ENCODE assay signal across 24 cellular contexts in genomic region chr7:24713850-24714675, GRCh38. TPM values are rescaled to one million over a fixed set of nuclear protein-coding genes. Genes with fewer than 3 reads are reported as not detected.
A peak's percentile ranks its signal among the peaks of the same experiment; 100 is the strongest.
DNase-seq lines count a peak whose midpoint lies in the region; ATAC-seq and TF ChIP-seq lines count a peak whose summit lies in the region.
"Had no signal": no experiment of that assay in that cellular context is flagged by ENCODE, and none has a peak within 500 bp of the region (broad histone marks: within the 10 kb centered on the region; RNA-seq: fewer than 3 reads in every experiment).

No MANE protein-coding gene starts in this region.

- no peak overlapping the region for H3K4me3 Mint-ChIP-seq in activated CD4-positive, alpha-beta memory T cell treated with anti-CD3 and anti-CD28 coated beads, Interleukin-2, amount 10 ng/mL, durations not matched to agents 7 days and 5 days
- no peak overlapping the region for H3K4me3 Mint-ChIP-seq in activated CD4-positive, alpha-beta memory T cell treated with anti-CD3 and anti-CD28 coated beads for 36 hours
- H3K4me3 Mint-ChIP-seq in stimulated activated naive CD8-positive, alpha-beta T cell treated with anti-CD3 and anti-CD28 coated beads, Interleukin-15, amount 100 ng/mL, for 72 hours = no peak overlapping the region
- H3K4me3 Mint-ChIP-seq: CD8-positive, alpha-beta T cell; GM23338 had no signal

- H3K4me3 ChIP-seq in BLaER1 (no peak overlapping the region), coronary artery (no peak overlapping the region), lung (no peak overlapping the region)
- H3K4me3 ChIP-seq: GM23338 had no signal

- intact Hi-C loops in activated CD4-positive, alpha-beta memory T cell treated with anti-CD3 and anti-CD28 coated beads for 36 hours (cut with micrococcal nuclease) = no loop called here

- CTCF ChIA-PET in activated CD4-positive, alpha-beta memory T cell treated with anti-CD3 and anti-CD28 coated beads, Interleukin-2, amount 10 ng/mL, durations not matched to agents 7 days and 5 days (lab: Charles Lee) = no interaction called here
- CTCF ChIA-PET in activated CD4-positive, alpha-beta memory T cell treated with anti-CD3 and anti-CD28 coated beads for 36 hours (lab: Charles Lee) = no interaction called here

- H3K27me3 ChIP-seq in BLaER1 (peaks cover 3% of the 10 kb centered on the region; the same call in 1 of the 2 replicates), lung (ENCODE audit: control insufficient read depth, insufficient read depth) (no peaks in the 10 kb centered on the region)

- no peaks in the 10 kb centered on the region for H3K36me3 Mint-ChIP-seq in activated CD4-positive, alpha-beta memory T cell treated with anti-CD3 and anti-CD28 coated beads, Interleukin-2, amount 10 ng/mL, durations not matched to agents 7 days and 5 days (ENCODE audit: low read depth)
- no peaks in the 10 kb centered on the region for H3K36me3 Mint-ChIP-seq in activated CD4-positive, alpha-beta memory T cell treated with anti-CD3 and anti-CD28 coated beads for 36 hours
- H3K36me3 Mint-ChIP-seq: CD8-positive, alpha-beta T cell had no signal

- peaks cover 14% of the 10 kb centered on the region for H3K27me3 Mint-ChIP-seq in activated CD4-positive, alpha-beta memory T cell treated with anti-CD3 and anti-CD28 coated beads, Interleukin-2, amount 10 ng/mL, durations not matched to agents 7 days and 5 days
- peaks cover 17% of the 10 kb centered on the region for H3K27me3 Mint-ChIP-seq in activated CD4-positive, alpha-beta memory T cell treated with anti-CD3 and anti-CD28 coated beads for 36 hours
- peaks cover 53% of the 10 kb centered on the region for H3K27me3 Mint-ChIP-seq in stimulated activated naive CD8-positive, alpha-beta T cell treated with anti-CD3 and anti-CD28 coated beads, Interleukin-15, amount 100 ng/mL, for 72 hours

- H3K27ac Mint-ChIP-seq in activated CD4-positive, alpha-beta memory T cell treated with anti-CD3 and anti-CD28 coated beads, Interleukin-2, amount 10 ng/mL, durations not matched to agents 7 days and 5 days = no peak overlapping the region
- H3K27ac Mint-ChIP-seq in activated CD4-positive, alpha-beta memory T cell treated with anti-CD3 and anti-CD28 coated beads for 36 hours = no peak overlapping the region
- no peak overlapping the region for H3K27ac Mint-ChIP-seq in stimulated activated naive CD8-positive, alpha-beta T cell treated with anti-CD3 and anti-CD28 coated beads, Interleukin-15, amount 100 ng/mL, for 72 hours
- H3K27ac Mint-ChIP-seq: CD8-positive, alpha-beta T cell; GM23338 had no signal

- no peak for ATAC-seq in lung (ENCODE audit: insufficient read depth, low FRiP score)
- ATAC-seq in stimulated activated naive CD8-positive, alpha-beta T cell treated with anti-CD3 and anti-CD28 coated beads, Interleukin-15, amount 100 ng/mL, for 72 hours = no peak
- ATAC-seq in HG03432 (IDR thresholded peaks at IDR 0.05; ENCODE audit: unreplicated experiment) = no peak
- ATAC-seq: CD8-positive, alpha-beta T cell; GM23338; HCT116; Panc1 had no signal

- TF ChIP-seq CTCF in coronary artery (IDR thresholded peaks at IDR 0.05) (no peak), lung (IDR thresholded peaks at IDR 0.05; ENCODE audit: control extremely low read depth, extremely low read depth) (no peak)

- POLR2A ChIA-PET in activated CD4-positive, alpha-beta memory T cell treated with anti-CD3 and anti-CD28 coated beads, Interleukin-2, amount 10 ng/mL, durations not matched to agents 7 days and 5 days (lab: Charles Lee) = no interaction called here
- POLR2A ChIA-PET in activated CD4-positive, alpha-beta memory T cell treated with anti-CD3 and anti-CD28 coated beads for 36 hours (lab: Charles Lee) = no interaction called here

- no peak overlapping the region for H3K9ac ChIP-seq in BLaER1
- H3K9ac ChIP-seq: KMS-11 had no signal

- peaks cover 9% of the 10 kb centered on the region for H3K4me1 Mint-ChIP-seq in activated CD4-positive, alpha-beta memory T cell treated with anti-CD3 and anti-CD28 coated beads, Interleukin-2, amount 10 ng/mL, durations not matched to agents 7 days and 5 days
- H3K4me1 Mint-ChIP-seq in activated CD4-positive, alpha-beta memory T cell treated with anti-CD3 and anti-CD28 coated beads for 36 hours (ENCODE audit: low read depth) = no peaks in the 10 kb centered on the region
- peaks cover 10% of the 10 kb centered on the region for H3K4me1 Mint-ChIP-seq in stimulated activated naive CD8-positive, alpha-beta T cell treated with anti-CD3 and anti-CD28 coated beads, Interleukin-15, amount 100 ng/mL, for 72 hours

- peak overlapping the region; percentile 93 for H3K4me2 ChIP-seq in BLaER1
- H3K4me2 ChIP-seq: GM23338, KMS-11 had no signal

- H3K27ac ChIP-seq in BLaER1 (no peak overlapping the region), coronary artery (no peak overlapping the region), lung (ENCODE audit: low read depth in 1 of 2, low read length in 1 of 2) (no peak overlapping the region)
- H3K27ac ChIP-seq: 22Rv1, KMS-11 had no signal

- WGBS in lung, 2 donors = 87% methylated on average over 14 of the region's 14 CpGs

- H3K9me3 ChIP-seq in BLaER1 = no peaks in the 10 kb centered on the region
- peaks cover 0 to 3% of the 10 kb centered on the region in 2 donors for H3K9me3 ChIP-seq in lung (ENCODE audit: control insufficient read depth in 2 of 2, insufficient read depth in 1 of 2, low read length in 1 of 2)

- no peaks in the 10 kb centered on the region for H3K9me3 Mint-ChIP-seq in activated CD4-positive, alpha-beta memory T cell treated with anti-CD3 and anti-CD28 coated beads, Interleukin-2, amount 10 ng/mL, durations not matched to agents 7 days and 5 days
- no peaks in the 10 kb centered on the region for H3K9me3 Mint-ChIP-seq in activated CD4-positive, alpha-beta memory T cell treated with anti-CD3 and anti-CD28 coated beads for 36 hours
- no peaks in the 10 kb centered on the region for H3K9me3 Mint-ChIP-seq in stimulated activated naive CD8-positive, alpha-beta T cell treated with anti-CD3 and anti-CD28 coated beads, Interleukin-15, amount 100 ng/mL, for 72 hours
- H3K9me3 Mint-ChIP-seq: CD8-positive, alpha-beta T cell; GM23338 had no signal

- DNase-seq in activated CD4-positive, alpha-beta memory T cell treated with anti-CD3 and anti-CD28 coated beads, Interleukin-2, amount 10 ng/mL, durations not matched to agents 7 days and 5 days = peak; percentile 3
- no peak for DNase-seq in activated CD4-positive, alpha-beta memory T cell treated with anti-CD3 and anti-CD28 coated beads for 36 hours
- DNase-seq in coronary artery (ENCODE audit: low spot score) (peak; percentile 57), lung (ENCODE audit: low spot score) (peak; percentile 25), putamen (ENCODE audit: low spot score) (no peak)
- DNase-seq in stimulated activated naive CD8-positive, alpha-beta T cell treated with anti-CD3 and anti-CD28 coated beads, Interleukin-15, amount 100 ng/mL, for 72 hours = no peak
- DNase-seq: ACHN, C1 segment of cervical spinal cord, DND-41, IMR-90, MV-4-11, NCI-H1105 treated with DMSO at 0.1 percent for 48 hours, NCI-H2029 treated with DMSO at 0.1 percent for 48 hours, NCI-H226, NCI-H510A treated with DMSO at 0.1 percent for 48 hours, NCI-H748 treated with DMSO at 0.1 percent for 48 hours had no signal

- H4K20me1 ChIP-seq in BLaER1 = peaks cover 10% of the 10 kb centered on the region; the same call in 1 of the 2 replicates

- peaks cover 11% of the 10 kb centered on the region for H3K36me3 ChIP-seq in BLaER1
- H3K36me3 ChIP-seq in lung (ENCODE audit: control insufficient read depth in 2 of 2, insufficient read depth in 2 of 2, low read length in 2 of 2) = no peaks in the 10 kb centered on the region

- H3K4me1 ChIP-seq in BLaER1 (peaks cover 75% of the 10 kb centered on the region), lung (ENCODE audit: control insufficient read depth in 2 of 2, insufficient read depth in 2 of 2, low read length in 2 of 2) (no peaks in the 10 kb centered on the region)

RNA-seq across cellular contexts. Expression of gene GSDME, which starts 43.2 kb away (rescaled TPM):
- 1 to 10 TPM; 1.7 to 1.8 TPM for total RNA-seq in activated CD4-positive, alpha-beta memory T cell treated with anti-CD3 and anti-CD28 coated beads, Interleukin-2, amount 10 ng/mL, durations not matched to agents 7 days and 5 days
- 1 to 10 TPM; 4.7 TPM for total RNA-seq in activated CD4-positive, alpha-beta memory T cell treated with anti-CD3 and anti-CD28 coated beads for 36 hours
- total RNA-seq in lung = 10 to 100 TPM in 1 of 2 donors, 1 to 10 TPM in 1; 8.6 to 16.6 TPM
- 10 to 100 TPM in 1 of 2 donors, 1 to 10 TPM in 1; 3.0 to 14.2 TPM for polyA plus RNA-seq in lung
- total RNA-seq: CD8-positive, alpha-beta T cell had no signal

Comparison
In these comparisons a context has a peak if more than half of its experiments do, and no peak if none do; other contexts are left out.
1. DNase-seq: peak in activated CD4-positive, alpha-beta memory T cell treated with anti-CD3 and anti-CD28 coated beads, Interleukin-2, amount 10 ng/mL, durations not matched to agents 7 days and 5 days (single experiment), coronary artery (single experiment) and lung (single experiment); none in activated CD4-positive, alpha-beta memory T cell treated with anti-CD3 and anti-CD28 coated beads for 36 hours (single experiment), putamen (single experiment) and stimulated activated naive CD8-positive, alpha-beta T cell treated with anti-CD3 and anti-CD28 coated beads, Interleukin-15, amount 100 ng/mL, for 72 hours (0 of 2).